In the genomic region with DNA sequence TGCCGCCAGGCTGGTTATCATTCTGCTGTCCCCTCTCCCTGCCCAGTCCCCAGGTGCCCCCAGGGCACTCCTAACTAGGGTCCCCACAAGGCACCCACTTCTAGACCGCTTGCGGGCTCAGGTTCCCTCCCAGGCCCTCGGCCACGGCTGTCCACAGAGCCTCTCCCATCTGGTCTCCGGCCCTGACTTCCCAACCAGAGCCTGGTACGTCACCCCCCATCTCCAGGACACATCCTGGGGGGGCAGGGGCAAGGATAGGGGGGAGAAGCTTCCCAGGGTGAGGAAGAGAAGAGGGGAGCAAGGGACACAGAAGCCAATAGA, we compare ENCODE assay signal across 22 cellular contexts. TPM values are rescaled to one million over a fixed set of nuclear protein-coding genes. Genes with fewer than 3 reads are reported as not detected.
A peak's percentile ranks its signal among the peaks of the same experiment; 100 is the strongest.
DNase-seq lines count a peak whose midpoint lies in the region; ATAC-seq and TF ChIP-seq lines count a peak whose summit lies in the region.
"Had no signal": no experiment of that assay in that cellular context is flagged by ENCODE, and none has a peak within 500 bp of the region (broad histone marks: within the 10 kb centered on the region; RNA-seq: fewer than 3 reads in every experiment).

No MANE protein-coding gene starts in this region.

- peaks cover 0 to 4% (median 3%) of the 10 kb centered on the region in 3 donors for H3K27me3 Mint-ChIP-seq in CD14-positive monocyte (ENCODE audit: low read depth in 3 of 3)
- H3K27me3 Mint-ChIP-seq in activated T-cell treated with anti-CD3 and anti-CD28 coated beads, Interleukin-2, amount 50 U/mL, for 4 hours (ENCODE audit: low read depth), result no peaks in the 10 kb centered on the region
- H3K27me3 Mint-ChIP-seq: CD4-positive, CD25-positive, alpha-beta regulatory T cell had no signal

- H3K27ac ChIP-seq in iPS-18a (ENCODE audit: low read length), result no peak overlapping the region
- H3K27ac ChIP-seq: neutrophil, thoracic aorta had no signal

- no peak overlapping the region for H3K4me3 Mint-ChIP-seq in CD14-positive monocyte
- H3K4me3 Mint-ChIP-seq in activated T-cell treated with anti-CD3 and anti-CD28 coated beads, Interleukin-2, amount 50 U/mL, for 4 hours, result no peak overlapping the region
- H3K4me3 Mint-ChIP-seq: activated naive CD8-positive, alpha-beta T cell treated with anti-CD3 and anti-CD28 coated beads, Interleukin-2, amount 10 ng/mL, durations not matched to agents 7 days and 5 days; CD4-positive, CD25-positive, alpha-beta regulatory T cell had no signal

- ATAC-seq in activated CD4-positive, CD25-positive, alpha-beta regulatory T cell treated with anti-CD3 and anti-CD28 coated beads, Interleukin-2, amount 50 U/mL, for 24 hours, result no peak
- no peak for ATAC-seq in activated T-cell treated with anti-CD3 and anti-CD28 coated beads, Interleukin-2, amount 50 U/mL, for 4 hours

- H3K36me3 Mint-ChIP-seq in CD14-positive monocyte, result no peaks in the 10 kb centered on the region
- H3K36me3 Mint-ChIP-seq in activated T-cell treated with anti-CD3 and anti-CD28 coated beads, Interleukin-2, amount 50 U/mL, for 4 hours (ENCODE audit: insufficient read depth), result peaks cover 8% of the 10 kb centered on the region

- H3K9me3 Mint-ChIP-seq in CD14-positive monocyte, result peaks cover 0 to 2% (median 0%) of the 10 kb centered on the region in 7 donors
- H3K9me3 Mint-ChIP-seq in activated T-cell treated with anti-CD3 and anti-CD28 coated beads, Interleukin-2, amount 50 U/mL, for 4 hours, result no peaks in the 10 kb centered on the region
- H3K9me3 Mint-ChIP-seq: activated naive CD8-positive, alpha-beta T cell treated with anti-CD3 and anti-CD28 coated beads, Interleukin-2, amount 10 ng/mL, durations not matched to agents 7 days and 5 days; CD4-positive, CD25-positive, alpha-beta regulatory T cell had no signal

- H3K4me1 ChIP-seq in NT2/D1 (ENCODE audit: insufficient read depth, insufficient read length), result peaks cover 5% of the 10 kb centered on the region
- H3K4me1 ChIP-seq in iPS-18a (ENCODE audit: control insufficient read depth, low read depth, low read length), result peaks cover 6% of the 10 kb centered on the region

- H3K27me3 ChIP-seq in NT2/D1 (ENCODE audit: insufficient read depth, insufficient read length) (peaks cover 9% of the 10 kb centered on the region), iPS-18a (ENCODE audit: control insufficient read depth, insufficient read depth, low read length) (no peaks in the 10 kb centered on the region)
- H3K27me3 ChIP-seq: neutrophil had no signal

- H3K9ac ChIP-seq in NT2/D1 (ENCODE audit: insufficient read length, low read depth) (peak overlapping the region; percentile 42), iPS-18a (ENCODE audit: low read length) (no peak overlapping the region)

- DNase-seq in CD14-positive monocyte (ENCODE audit: low spot score), result peak; percentile 24
- DNase-seq in NT2/D1 (ENCODE audit: low read depth, low spot score), result no peak
- peak; percentile 65 for DNase-seq in posterior vena cava (ENCODE audit: low spot score)
- no peak for DNase-seq in DMS53 treated with DMSO at 0.1 percent for 48 hours (lab: John Stamatoyannopoulos, UW; ENCODE audit: unreplicated experiment)
- no peak for DNase-seq in NCI-H1417 treated with DMSO at 0.1 percent for 48 hours (lab: John Stamatoyannopoulos, UW)
- DNase-seq in activated T-cell treated with anti-CD3 and anti-CD28 coated beads, Interleukin-2, amount 50 U/mL, for 4 hours, result no peak
- DNase-seq: activated CD8-positive, alpha-beta memory T cell treated with anti-CD3 and anti-CD28 coated beads, Interleukin-2, amount 50 U/mL, for 48 hours; CD4-positive, CD25-positive, alpha-beta regulatory T cell; effector CD8-positive, alpha-beta T cell; HCEC 1CT; islet precursor cell; NCI-H1092; NCI-H1930; NCI-H748 treated with DMSO at 0.1 percent for 48 hours had no signal

- H3K36me3 ChIP-seq in NT2/D1 (ENCODE audit: insufficient read depth, insufficient read length, low read length) (no peaks in the 10 kb centered on the region), iPS-18a (ENCODE audit: control insufficient read depth, low read depth, low read length) (no peaks in the 10 kb centered on the region)
- H3K36me3 ChIP-seq: neutrophil, thoracic aorta had no signal

- no peaks in the 10 kb centered on the region for H3K4me1 Mint-ChIP-seq in CD14-positive monocyte
- H3K4me1 Mint-ChIP-seq in activated T-cell treated with anti-CD3 and anti-CD28 coated beads, Interleukin-2, amount 50 U/mL, for 4 hours (ENCODE audit: low read depth), result peaks cover 26% of the 10 kb centered on the region

- H3K9me3 ChIP-seq in NT2/D1 (ENCODE audit: insufficient read depth, low read length) (no peaks in the 10 kb centered on the region), iPS-18a (ENCODE audit: control insufficient read depth, low read depth, low read length) (no peaks in the 10 kb centered on the region)
- H3K9me3 ChIP-seq: neutrophil, thoracic aorta had no signal

- TF ChIP-seq CTCF in CD14-positive monocyte (IDR thresholded peaks at IDR 0.05), result no peak

- H3K27ac Mint-ChIP-seq in CD14-positive monocyte, result no peak overlapping the region
- H3K27ac Mint-ChIP-seq: activated naive CD8-positive, alpha-beta T cell treated with anti-CD3 and anti-CD28 coated beads, Interleukin-2, amount 10 ng/mL, durations not matched to agents 7 days and 5 days had no signal

- no peak overlapping the region for H3K4me3 ChIP-seq in NT2/D1 (ENCODE audit: insufficient read length, low read depth)
- H3K4me3 ChIP-seq in iPS-18a (ENCODE audit: low read length), result peak overlapping the region; percentile 34
- H3K4me3 ChIP-seq: lung, thoracic aorta had no signal

- intact Hi-C loops in CD14-positive monocyte (cut with micrococcal nuclease) (no loop called here), posterior vena cava (cut with DNase I) (no loop called here)

RNA-seq across cellular contexts. Expression of gene SSTR3, which starts 0.5 kb away (rescaled TPM):
- polyA plus RNA-seq in CD14-positive monocyte, result not detected
- total RNA-seq in posterior vena cava, result not detected
- total RNA-seq in activated T-cell treated with anti-CD3 and anti-CD28 coated beads, Interleukin-2, amount 50 U/mL, for 4 hours, result 1 to 10 TPM; 1.7 to 2.3 (median 1.9) TPM
- total RNA-seq: pulmonary artery endothelial cell, skeletal muscle tissue, thoracic aorta had no signal

RNA-seq across cellular contexts. Expression of gene C1QTNF6, which starts 23.8 kb away (rescaled TPM):
- polyA plus RNA-seq in CD14-positive monocyte, result under 1 TPM; 0.14 to 0.24 TPM
- 1 to 10 TPM; 1.8 to 6.3 TPM for total RNA-seq in posterior vena cava
- total RNA-seq in activated T-cell treated with anti-CD3 and anti-CD28 coated beads, Interleukin-2, amount 50 U/mL, for 4 hours, result 1 to 10 TPM in 2 of 3 donors, under 1 TPM in 1; 0.96 to 2.4 (median 1.2) TPM

RNA-seq across cellular contexts. Expression of gene RAC2, which starts 32.3 kb away (rescaled TPM):
- polyA plus RNA-seq in CD14-positive monocyte, result 100 to 1,000 TPM; 360 to 529 TPM
- total RNA-seq in posterior vena cava, result 10 to 100 TPM; 12.9 to 17.5 TPM
- total RNA-seq in activated T-cell treated with anti-CD3 and anti-CD28 coated beads, Interleukin-2, amount 50 U/mL, for 4 hours, result 100 to 1,000 TPM; 388 to 432 (median 395) TPM

Comparison
In these comparisons a context has a peak if more than half of its experiments do, and no peak if none do; other contexts are left out.
1. DNase-seq: peak in CD14-positive monocyte (single experiment) and posterior vena cava (single experiment); none in NT2/D1 (single experiment), DMS53 treated with DMSO at 0.1 percent for 48 hours (single experiment), NCI-H1417 treated with DMSO at 0.1 percent for 48 hours (single experiment) and activated T-cell treated with anti-CD3 and anti-CD28 coated beads, Interleukin-2, amount 50 U/mL, for 4 hours (single experiment).
2. RNA of gene RAC2, which starts 32.3 kb away (total RNA-seq): 388 to 432 TPM in activated T-cell treated with anti-CD3 and anti-CD28 coated beads, Interleukin-2, amount 50 U/mL, for 4 hours; 12.9 to 17.5 TPM in posterior vena cava; every median in the first group is over 10 times any median in the second.